ENCODE assay signal across 31 cellular contexts in the genomic region with DNA sequence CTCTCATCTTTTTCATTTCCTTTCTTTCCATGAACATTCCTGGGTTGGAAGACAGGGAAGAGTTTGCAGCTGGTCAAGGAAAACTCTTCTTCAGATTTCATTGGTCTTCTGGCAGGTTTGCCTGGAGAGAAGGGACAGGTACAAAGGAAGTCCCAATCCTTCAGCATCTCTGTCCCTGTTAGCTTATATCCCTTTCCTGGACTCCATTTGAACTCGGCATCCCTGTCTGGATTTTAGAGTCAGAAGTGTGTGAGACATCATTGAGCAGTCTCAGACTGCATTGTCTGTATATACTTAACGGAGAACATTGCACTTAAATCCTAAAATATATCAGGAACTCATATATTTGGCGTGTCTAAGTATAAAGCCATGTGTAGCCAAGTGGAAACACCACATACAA. TPM values are rescaled to one million over a fixed set of nuclear protein-coding genes. Genes with fewer than 3 reads are reported as not detected.
DNase-seq lines count a peak whose midpoint lies in the region; ATAC-seq, FAIRE-seq and TF ChIP-seq lines count a peak whose summit lies in the region.
"Had no signal": no experiment of that assay in that cellular context is flagged by ENCODE, and none has a peak within 500 bp of the region (broad histone marks: within the 10 kb centered on the region; RNA-seq: fewer than 3 reads in every experiment).

No MANE protein-coding gene starts in this region.

- FAIRE-seq in frontal cortex (lab: Jason Lieb, UNC) = no peak
- FAIRE-seq: bronchial epithelial cell, colon, endometrium, keratinocyte had no signal

- POLR2A ChIA-PET in activated CD8-positive, alpha-beta T cell treated with anti-CD3 and anti-CD28 coated beads, Interleukin-2, amount 10 ng/mL, durations not matched to agents 7 days and 5 days (lab: Charles Lee) = interaction anchor here (0.6 kb wide), 1 partner anchor 223 kb away, joined by 3 read pairs; no protein-coding TSS in a partner anchor

- no peak overlapping the region for H4K91ac ChIP-seq in H9 (ENCODE audit: insufficient read length, low read depth, low read length)

- H4K5ac ChIP-seq in H9 (ENCODE audit: insufficient read length, low read depth, low read length) = no peak overlapping the region

- DNase-seq in H9 (no peak), MM.1S (no peak), dorsolateral prefrontal cortex (no peak), thyroid gland (no peak), frontal cortex (ENCODE audit: low spot score in 2 of 2) (no peak), mucosa of descending colon (no peak)
- no peak for DNase-seq in activated CD8-positive, alpha-beta T cell treated with anti-CD3 and anti-CD28 coated beads, Interleukin-2, amount 10 ng/mL, durations not matched to agents 7 days and 5 days
- DNase-seq: activated CD4-positive, alpha-beta T cell treated with anti-CD3 and anti-CD28 coated beads, Interleukin-2, amount 50 U/mL, for 48 hours; activated CD8-positive, alpha-beta memory T cell treated with anti-CD3 and anti-CD28 coated beads, Interleukin-2, amount 50 U/mL, for 48 hours; amygdala; DMS79 treated with DMSO at 0.1 percent for 48 hours; GF-D8; naive thymus-derived CD8-positive, alpha-beta T cell; NCI-H2081; NCI-H226; RPMI8226; T-cell; tibial artery had no signal

- H3K36me3 Mint-ChIP-seq in H9 (ENCODE audit: insufficient read depth in 1 of 3, low read depth in 3 of 3) = peaks cover 9 to 17% (median 12%) of the 10 kb centered on the region in 3 experiments; a peak in 6 of 7 replicates
- no peaks in the 10 kb centered on the region for H3K36me3 Mint-ChIP-seq in activated CD8-positive, alpha-beta T cell treated with anti-CD3 and anti-CD28 coated beads, Interleukin-2, amount 10 ng/mL, durations not matched to agents 7 days and 5 days (ENCODE audit: low read depth)
- H3K36me3 Mint-ChIP-seq: activated naive CD4-positive, alpha-beta T cell treated with anti-CD3 and anti-CD28 coated beads, Interleukin-2, amount 50 U/mL, for 24 hours; CD14-positive monocyte; mesothelial cell of epicardium; naive thymus-derived CD8-positive, alpha-beta T cell; T-cell had no signal

- H3K79me2 ChIP-seq in H9 (ENCODE audit: insufficient read depth, low read length) = no peaks in the 10 kb centered on the region; the same call in 1 of the 2 replicates
- H3K79me2 ChIP-seq in MM.1S (ENCODE audit: low read length) = no peaks in the 10 kb centered on the region

- no peak overlapping the region for H2BK5ac ChIP-seq in H9 (ENCODE audit: insufficient read length, low read length)

- H3K27ac ChIP-seq in H9 (ENCODE audit: insufficient read length, low read depth, low read length) (no peak overlapping the region), MM.1S (ENCODE audit: low read length) (no peak overlapping the region), dorsolateral prefrontal cortex (peak overlapping the region in 30 of 59 donors; percentile 0 to 69 (median 32)), thyroid gland (peak overlapping the region in 2 of 3 donors; percentile 11 to 57)
- H3K27ac ChIP-seq: HL-60, SJSA1, tibial artery had no signal

- CTCF ChIA-PET in activated CD8-positive, alpha-beta T cell treated with anti-CD3 and anti-CD28 coated beads, Interleukin-2, amount 10 ng/mL, durations not matched to agents 7 days and 5 days (lab: Charles Lee) = no interaction called here

- H3T11ph ChIP-seq in H9 (ENCODE audit: low read length) = no peak overlapping the region

- ATAC-seq in activated CD8-positive, alpha-beta T cell treated with anti-CD3 and anti-CD28 coated beads, Interleukin-2, amount 10 ng/mL, durations not matched to agents 7 days and 5 days = no peak
- ATAC-seq in mucosa of descending colon (no peak), HG02970 (IDR thresholded peaks at IDR 0.05; ENCODE audit: low FRiP score, unreplicated experiment) (no peak)
- ATAC-seq: activated CD4-positive, CD25-positive, alpha-beta regulatory T cell treated with anti-CD3 and anti-CD28 coated beads, Interleukin-2, amount 50 U/mL, for 24 hours; naive thymus-derived CD8-positive, alpha-beta T cell; T-cell had no signal

- no peaks in the 10 kb centered on the region for H4K20me1 ChIP-seq in H9 (ENCODE audit: control insufficient read depth, insufficient read depth, insufficient read length)
- no peaks in the 10 kb centered on the region for H4K20me1 ChIP-seq in MM.1S (ENCODE audit: insufficient read depth, low read length)

- no peaks in the 10 kb centered on the region for H3K9me3 Mint-ChIP-seq in H9
- H3K9me3 Mint-ChIP-seq in activated CD8-positive, alpha-beta T cell treated with anti-CD3 and anti-CD28 coated beads, Interleukin-2, amount 10 ng/mL, durations not matched to agents 7 days and 5 days (ENCODE audit: insufficient read depth) = no peaks in the 10 kb centered on the region
- H3K9me3 Mint-ChIP-seq: activated naive CD4-positive, alpha-beta T cell treated with anti-CD3 and anti-CD28 coated beads, Interleukin-2, amount 50 U/mL, for 24 hours; mesothelial cell of epicardium; stimulated activated naive CD8-positive, alpha-beta T cell treated with anti-CD3 and anti-CD28 coated beads, Interleukin-15, Interleukin-2, amounts not matched to agents 100 ng/mL and 50 ng/mL, for 24 hours; T-cell had no signal

- no peak overlapping the region for H2BK12ac ChIP-seq in H9 (ENCODE audit: insufficient read length, low read depth, low read length)

- H3K23me2 ChIP-seq in H9 (ENCODE audit: insufficient read length, low read depth, low read length, poor library complexity, severe bottlenecking) = no peaks in the 10 kb centered on the region

- TF ChIP-seq POLR2A in thyroid gland (IDR thresholded peaks at IDR 0.05) = no peak

- H2BK15ac ChIP-seq in H9 (ENCODE audit: low read depth, low read length) = no peak overlapping the region

- H3K4me2 ChIP-seq in H9 (ENCODE audit: insufficient read depth, insufficient read length, low read length) (no peak overlapping the region), MM.1S (ENCODE audit: low read depth, low read length) (peak overlapping the region; percentile 28)

- H3K27ac Mint-ChIP-seq in H9 = peak overlapping the region; percentile 33 to 85 (median 57); a peak in 6 of 7 replicates
- H3K27ac Mint-ChIP-seq in activated CD8-positive, alpha-beta T cell treated with anti-CD3 and anti-CD28 coated beads, Interleukin-2, amount 10 ng/mL, durations not matched to agents 7 days and 5 days = no peak overlapping the region
- H3K27ac Mint-ChIP-seq: activated naive CD4-positive, alpha-beta T cell treated with anti-CD3 and anti-CD28 coated beads, Interleukin-2, amount 50 U/mL, for 24 hours; mesothelial cell of epicardium; naive thymus-derived CD8-positive, alpha-beta T cell; stimulated activated naive CD8-positive, alpha-beta T cell treated with anti-CD3 and anti-CD28 coated beads, Interleukin-15, Interleukin-2, amounts not matched to agents 100 ng/mL and 50 ng/mL, for 24 hours; T-cell had no signal

- H3K4ac ChIP-seq in H9 (ENCODE audit: low read depth, low read length) = no peak overlapping the region

- intact Hi-C loops in dorsolateral prefrontal cortex (cut with DNase I) = loop anchor here in 1 of 2 donors (10.0 kb wide), 1 partner anchor 179 kb away; no protein-coding TSS in a partner anchor
- intact Hi-C loops in thyroid gland (cut with DNase I) = no loop called here
- intact Hi-C loops in mucosa of descending colon (cut with DNase I, micrococcal nuclease) = no loop called here

- H3K27me3 ChIP-seq in H9 (ENCODE audit: insufficient read depth, low read length) (no peaks in the 10 kb centered on the region), MM.1S (replicated peaks; ENCODE audit: insufficient read depth, low read length) (no peaks in the 10 kb centered on the region), dorsolateral prefrontal cortex (no peaks in the 10 kb centered on the region), thyroid gland (no peaks in the 10 kb centered on the region)
- H3K27me3 ChIP-seq: SJSA1 had no signal

- no peak overlapping the region for H4K8ac ChIP-seq in H9 (replicated peaks; ENCODE audit: insufficient read length, low read depth, low read length)

- no peak overlapping the region for H2BK20ac ChIP-seq in H9 (ENCODE audit: low read depth, low read length, poor library complexity, severe bottlenecking)

- H3K4me3 Mint-ChIP-seq in H9 = no peak overlapping the region
- H3K4me3 Mint-ChIP-seq in activated CD8-positive, alpha-beta T cell treated with anti-CD3 and anti-CD28 coated beads, Interleukin-2, amount 10 ng/mL, durations not matched to agents 7 days and 5 days = no peak overlapping the region
- H3K4me3 Mint-ChIP-seq: activated naive CD4-positive, alpha-beta T cell treated with anti-CD3 and anti-CD28 coated beads, Interleukin-2, amount 50 U/mL, for 24 hours; mesothelial cell of epicardium; naive thymus-derived CD8-positive, alpha-beta T cell; stimulated activated naive CD8-positive, alpha-beta T cell treated with anti-CD3 and anti-CD28 coated beads, Interleukin-15, Interleukin-2, amounts not matched to agents 100 ng/mL and 50 ng/mL, for 24 hours; T-cell had no signal

- H3K27me3 Mint-ChIP-seq in H9 (ENCODE audit: low read depth) = no peaks in the 10 kb centered on the region
- no peaks in the 10 kb centered on the region for H3K27me3 Mint-ChIP-seq in activated CD8-positive, alpha-beta T cell treated with anti-CD3 and anti-CD28 coated beads, Interleukin-2, amount 10 ng/mL, durations not matched to agents 7 days and 5 days (ENCODE audit: low read depth)

- TF ChIP-seq CTCF in H9 (conservative IDR thresholded peaks at IDR 0.05) (no peak), MM.1S (IDR thresholded peaks at IDR 0.05; ENCODE audit: low read length) (no peak), dorsolateral prefrontal cortex (IDR thresholded peaks at IDR 0.05 in 54 of 56, conservative IDR thresholded peaks at IDR 0.05 in 2 of 56; ENCODE audit: low read depth in 1 of 56, partially characterized antibody in 56 of 56) (no peak), thyroid gland (IDR thresholded peaks at IDR 0.05) (no peak), mucosa of descending colon (IDR thresholded peaks at IDR 0.05) (no peak)

- H3K4me3 ChIP-seq in MM.1S (ENCODE audit: low read length) = peak overlapping the region; percentile 35
- H3K4me3 ChIP-seq in dorsolateral prefrontal cortex = peak overlapping the region in 12 of 59 donors; percentile 3 to 31 (median 18)
- no peak overlapping the region for H3K4me3 ChIP-seq in thyroid gland (replicated peaks in 1 of 3)
- no peak overlapping the region for H3K4me3 ChIP-seq in mucosa of descending colon
- H3K4me3 ChIP-seq: HAP-1, SJSA1, tibial artery had no signal

- no peak overlapping the region for H3K18ac ChIP-seq in H9 (ENCODE audit: insufficient read length, low read depth, low read length)

- H3F3A ChIP-seq in MM.1S (ENCODE audit: insufficient read depth, low read length) = 0 out of 2 replicates have a peak, but pooled peaks cover 5% of the 10 kb centered on the region

- no peak overlapping the region for H3K14ac ChIP-seq in H9 (ENCODE audit: insufficient read depth, low read length)

- no peaks in the 10 kb centered on the region for H3K36me3 ChIP-seq in MM.1S (replicated peaks; ENCODE audit: insufficient read depth, low read length)
- no peaks in the 10 kb centered on the region for H3K36me3 ChIP-seq in thyroid gland
- no peaks in the 10 kb centered on the region for H3K36me3 ChIP-seq in mucosa of descending colon (ENCODE audit: low read depth)
- H3K36me3 ChIP-seq: HAP-1, SJSA1, tibial artery had no signal

- no peak overlapping the region for H3K56ac ChIP-seq in H9 (ENCODE audit: insufficient read length, low read depth, low read length)

- no peaks in the 10 kb centered on the region for H3K9me2 ChIP-seq in MM.1S (replicated peaks; ENCODE audit: insufficient read depth, low read length)

- H3K23ac ChIP-seq in H9 (ENCODE audit: insufficient read length, low read depth, low read length) = no peak overlapping the region

- peaks cover 3% of the 10 kb centered on the region; the same call in 1 of the 2 replicates for H3K4me1 ChIP-seq in H9 (ENCODE audit: insufficient read depth, low read length)
- peaks cover 13% of the 10 kb centered on the region for H3K4me1 ChIP-seq in MM.1S (ENCODE audit: low read length)
- peaks cover 9 to 11% of the 10 kb centered on the region in 2 donors for H3K4me1 ChIP-seq in thyroid gland
- H3K4me1 ChIP-seq in mucosa of descending colon (ENCODE audit: low read depth) = no peaks in the 10 kb centered on the region
- H3K4me1 ChIP-seq: SJSA1, tibial artery had no signal

- WGBS in H9 (ENCODE audit: extremely low coverage, insufficient read length, low lambda C conversion rate) = no CpG with 5 or more reads among the region's 3 CpGs
- WGBS in thyroid gland, 2 donors = 77 to 85% methylated on average over 3 of the region's 3 CpGs

- no peak overlapping the region for H2BK120ac ChIP-seq in H9 (ENCODE audit: low read depth, low read length, poor library complexity, severe bottlenecking)

- no peaks in the 10 kb centered on the region for H3K9me3 ChIP-seq in H9 (ENCODE audit: control insufficient read depth, low read depth, low read length)
- no peaks in the 10 kb centered on the region for H3K9me3 ChIP-seq in MM.1S (replicated peaks; ENCODE audit: insufficient read depth, low read length)
- H3K9me3 ChIP-seq in thyroid gland = no peaks in the 10 kb centered on the region
- no peaks in the 10 kb centered on the region for H3K9me3 ChIP-seq in mucosa of descending colon
- H3K9me3 ChIP-seq: HAP-1, SJSA1, tibial artery had no signal

- no peak overlapping the region for H2AK5ac ChIP-seq in H9 (ENCODE audit: insufficient read length, low read length)

- H2AFZ ChIP-seq in H9 (ENCODE audit: low read length) (no peak overlapping the region), MM.1S (ENCODE audit: low read length) (peak overlapping the region; percentile 50; the same call in 1 of the 2 replicates)

- H3K4me1 Mint-ChIP-seq in H9 = peaks cover 23% of the 10 kb centered on the region in 2 experiments
- no peaks in the 10 kb centered on the region for H3K4me1 Mint-ChIP-seq in activated CD8-positive, alpha-beta T cell treated with anti-CD3 and anti-CD28 coated beads, Interleukin-2, amount 10 ng/mL, durations not matched to agents 7 days and 5 days (ENCODE audit: low read depth)
- H3K4me1 Mint-ChIP-seq: activated naive CD4-positive, alpha-beta T cell treated with anti-CD3 and anti-CD28 coated beads, Interleukin-2, amount 50 U/mL, for 24 hours; mesothelial cell of epicardium; naive thymus-derived CD8-positive, alpha-beta T cell had no signal

- H3K79me1 ChIP-seq in H9 (ENCODE audit: insufficient read depth, low read depth, low read length, poor library complexity, severe bottlenecking) = no peaks in the 10 kb centered on the region

- H3K9ac ChIP-seq in H9 (ENCODE audit: extremely low read depth, insufficient read length, low read length) (no peak overlapping the region), MM.1S (ENCODE audit: low read length) (no peak overlapping the region)

RNA-seq across cellular contexts. Expression of a gene that starts 54.9 kb away (rescaled TPM):
- 55.4 and 64.8 TPM in 2 replicates for total RNA-seq in H9 (2021)
- total RNA-seq in dorsolateral prefrontal cortex = 100 to 1,000 TPM in 104 of 120 experiments, 10 to 100 TPM in 16; 60.4 to 376 (median 133) TPM
- 100 to 1,000 TPM; 129 to 158 (median 145) TPM for total RNA-seq in thyroid gland
- under 1 TPM in 1 of 2 experiments, not detected in 1; 0.26 TPM for total RNA-seq in activated CD8-positive, alpha-beta T cell treated with anti-CD3 and anti-CD28 coated beads, Interleukin-2, amount 10 ng/mL, durations not matched to agents 7 days and 5 days
- 98.6 TPM for total RNA-seq in frontal cortex
- total RNA-seq in mucosa of descending colon = 1 to 10 TPM; 4.5 to 8.6 (median 6.1) TPM

Comparison
In these comparisons a context has a peak if more than half of its experiments do, and no peak if none do; other contexts are left out.
1. H3K27ac ChIP-seq: peak in dorsolateral prefrontal cortex (30 of 59) and thyroid gland (2 of 3); none in H9 (single experiment) and MM.1S (single experiment).
2. RNA of a gene that starts 54.9 kb away (total RNA-seq): 129 to 158 TPM in thyroid gland, 60.4 to 376 TPM in dorsolateral prefrontal cortex, 98.6 TPM in frontal cortex (single experiment), 55.4 to 64.8 TPM in H9 and 4.5 to 8.6 TPM in mucosa of descending colon; 0.26 TPM in activated CD8-positive, alpha-beta T cell treated with anti-CD3 and anti-CD28 coated beads, Interleukin-2, amount 10 ng/mL, durations not matched to agents 7 days and 5 days; every median in the first group is over 4 times any median in the second.